ENCODE assay signal across 9 cellular contexts in genomic region chr9:121362813-121363585, GRCh38. TPM values are rescaled to one million over a fixed set of nuclear protein-coding genes. Genes with fewer than 3 reads are reported as not detected.
DNase-seq lines count a peak whose midpoint lies in the region; ATAC-seq, FAIRE-seq and TF ChIP-seq lines count a peak whose summit lies in the region.
"Had no signal": no experiment of that assay in that cellular context is flagged by ENCODE, and none has a peak within 500 bp of the region (broad histone marks: within the 10 kb centered on the region; RNA-seq: fewer than 3 reads in every experiment).

No MANE protein-coding gene starts in this region.

- H3K4me1 Mint-ChIP-seq in natural killer cell, result peaks cover 85 to 89% of the 10 kb centered on the region in 2 donors

- TF ChIP-seq CTCF in A549 (IDR thresholded peaks at IDR 0.05) (no peak), natural killer cell (IDR thresholded peaks at IDR 0.05) (no peak), D721Med (IDR thresholded peaks at IDR 0.05; ENCODE audit: insufficient read depth, missing control alignments) (no peak)

- H3K36me3 Mint-ChIP-seq in natural killer cell, result no peaks in the 10 kb centered on the region

- H3K27ac ChIP-seq in A549, result peak overlapping the region; percentile 55 to 77; a peak in 5 of 6 replicates

- H3K9me3 ChIP-seq in A549, result no peaks in the 10 kb centered on the region

- CTCF ChIA-PET in A549 (lab: Yijun Ruan, JAX), result interaction anchor here (0.7 to 3.9 kb wide), 3 partner anchors 43 to 378 kb away, joined by 3 to 29 read pairs (median 5); no protein-coding TSS in a partner anchor

- H3K27ac Mint-ChIP-seq in natural killer cell, result peak overlapping the region; percentile 93 to 94

- H3K4me3 ChIP-seq in A549, result no peak overlapping the region; the same call in 2 of the 3 replicates

- H3K4me3 Mint-ChIP-seq in natural killer cell, result peak overlapping the region; percentile 56

- POLR2A ChIA-PET in A549 (lab: Yijun Ruan, JAX), result interaction anchor here (0.6 to 1.7 kb wide), 2 partner anchors 10 to 76 kb away, joined by 3 read pairs; no protein-coding TSS in a partner anchor

- no peak for TF ChIP-seq EP300 in A549 (IDR thresholded peaks at IDR 0.05)

- intact Hi-C loops in natural killer cell (cut with micrococcal nuclease), result no loop called here

- no peak for TF ChIP-seq POLR2A in A549 (IDR thresholded peaks at IDR 0.05; ENCODE audit: low read length)

- DNase-seq in A549 (ENCODE audit: low read depth in 1 of 2, low spot score in 1 of 2) (peak in 1 of 2 experiments; percentile 48), NCI-H226 (peak; percentile 33), natural killer cell (no peak), SHP77 treated with DMSO at 0.1 percent for 48 hours (lab: John Stamatoyannopoulos, UW) (no peak), D721Med (ENCODE audit: insufficient read length, low spot score) (no peak)
- DNase-seq: NCI-H146 had no signal

- no peak for TF ChIP-seq RAD21 in A549 (conservative IDR thresholded peaks at IDR 0.05 in 1 of 2, IDR thresholded peaks at IDR 0.05 in 1 of 2)

- no peaks in the 10 kb centered on the region for H3K9me3 Mint-ChIP-seq in natural killer cell

- FAIRE-seq in A549 (lab: Jason Lieb, UNC) (peak; percentile 51), D721Med (lab: Jason Lieb, UNC) (no peak)

- H3K4me1 ChIP-seq in A549, result peaks cover 88% of the 10 kb centered on the region

- peak overlapping the region; percentile 93 for H3K4me2 ChIP-seq in A549

- H3K27me3 Mint-ChIP-seq in natural killer cell (ENCODE audit: low read depth in 2 of 2), result no peaks in the 10 kb centered on the region

- peak; percentile 62 to 79; a peak in 5 of 6 replicates for ATAC-seq in A549
- ATAC-seq in esophagus mucosa, result peak; percentile 51
- ATAC-seq in natural killer cell, result no peak
- ATAC-seq in GM21390 (IDR thresholded peaks at IDR 0.05; ENCODE audit: unreplicated experiment), result no peak
- ATAC-seq in HG02938 (IDR thresholded peaks at IDR 0.05; ENCODE audit: unreplicated experiment), result no peak

- WGBS in A549 (ENCODE audit: missing lambda C conversion rate), result 0% methylated on average over 2 of the region's 2 CpGs

TF ChIP-seq in A549, 52 proteins besides CTCF, POLR2A, EP300 and RAD21:
- TF ChIP-seq RNF2 (IDR thresholded peaks at IDR 0.05; ENCODE audit: borderline replicate concordance, low read depth), result no peak
- no peak for TF ChIP-seq FOSL2 (IDR thresholded peaks at IDR 0.05)
- TF ChIP-seq FOSL2 (CRISPR knock-in tag; IDR thresholded peaks at IDR 0.05), result peak; percentile 80
- no peak for TF ChIP-seq RARB (CRISPR knock-in tag; IDR thresholded peaks at IDR 0.05)
- no peak for TF ChIP-seq RCOR1 (IDR thresholded peaks at IDR 0.05; ENCODE audit: low read depth, low read length)
- peak; percentile 47; the same call in 1 of the 2 replicates for TF ChIP-seq JUNB (IDR thresholded peaks at IDR 0.05)
- TF ChIP-seq KDM5A (IDR thresholded peaks at IDR 0.05), result no peak
- no peak for TF ChIP-seq FOXS1 (CRISPR knock-in tag; IDR thresholded peaks at IDR 0.05)

RNA-seq across cellular contexts. Expression of gene STOM, which starts 7.1 kb away (rescaled TPM):
- polyA plus RNA-seq in A549 (2011; rRNA removed) (234 and 246 TPM in 2 replicates), A549 (2017; fragmentation: RNase III; extraction: RNeasy Plus Mini Kit Qiagen cat#74134 plus additional on column Dnase treatment) (83.3 to 92.0 TPM (median 91.4 TPM) in 3 replicates)
- 40.8 and 49.6 TPM in 2 replicates for polyA plus RNA-seq in A549 (2012; cell fraction: cytosol; rRNA removed)
- 21.8 and 32.1 TPM in 2 replicates for polyA plus RNA-seq in A549 (2012; cell fraction: nucleus; rRNA removed)
- polyA minus RNA-seq in A549 (2011; rRNA and poly(A)+ RNA removed), result 99.2 and 99.5 TPM in 2 replicates
- total RNA-seq in esophagus mucosa (65.5 TPM), natural killer cell (100 to 1,000 TPM; 185 to 241 (median 189) TPM)

Comparison
In these comparisons a context has a peak if more than half of its experiments do, and no peak if none do; other contexts are left out.
1. ATAC-seq: peak in A549 (2 of 2) and esophagus mucosa (single experiment); none in natural killer cell (0 of 3), GM21390 (single experiment) and HG02938 (single experiment).